Comparison of ENCODE assay signal across 1 cellular context in the genomic region with DNA sequence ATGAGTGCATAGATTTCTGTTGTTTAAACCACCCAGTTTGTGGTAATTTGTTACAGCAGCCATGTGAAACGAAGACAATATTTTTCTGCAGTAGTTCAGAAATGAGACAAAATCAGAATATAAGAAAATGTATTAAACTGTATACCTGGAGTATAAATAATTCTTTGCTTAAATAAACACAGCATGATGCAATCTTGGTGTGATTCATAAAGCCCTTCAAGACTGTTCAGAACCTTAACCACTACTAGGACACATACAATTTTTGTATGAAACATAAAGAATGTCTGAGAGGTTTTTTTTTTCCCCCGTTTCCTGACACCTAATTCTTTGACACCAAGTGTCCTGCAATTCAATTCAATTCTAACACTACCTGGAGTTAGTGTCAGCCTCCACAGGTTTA.
TF ChIP-seq lines count a peak whose summit lies in the region.

No MANE protein-coding gene starts in this region.

TF ChIP-seq in SK-N-SH, 30 proteins besides CTCF, POLR2A, EP300 and RAD21 (continued from another document):
- no peak for TF ChIP-seq CHD2 (IDR thresholded peaks at IDR 0.05; ENCODE audit: low read length, partially characterized antibody)
